In genomic region chr15:64600794-64601193, GRCh38 we compare ENCODE assay signal across 21 cellular contexts.
DNase-seq lines count a peak whose midpoint lies in the region; ATAC-seq, FAIRE-seq and TF ChIP-seq lines count a peak whose summit lies in the region.
"Had no signal": no experiment of that assay in that cellular context is flagged by ENCODE, and none has a peak within 500 bp of the region (broad histone marks: within the 10 kb centered on the region; RNA-seq: fewer than 3 reads in every experiment).

No MANE protein-coding gene starts in this region.

- CTCF ChIA-PET in HepG2 (lab: Yijun Ruan, JAX; ENCODE audit: low intra/inter-chr PET ratio, low total read pairs) = no interaction called here

- H3K4me3 ChIP-seq in HepG2 (replicated peaks in 1 of 3; ENCODE audit: insufficient read depth in 1 of 3, low read depth in 2 of 3, low read length in 3 of 3) (no peak overlapping the region), right lobe of liver (no peak overlapping the region), ovary (no peak overlapping the region)
- no peak overlapping the region for H3K4me3 ChIP-seq in effector memory CD4-positive, alpha-beta T cell (ENCODE audit: insufficient read depth, low read depth, low read length, poor library complexity, severe bottlenecking)
- H3K4me3 ChIP-seq: coronary artery had no signal

- 0 out of 2 replicates have a peak, but pooled peaks cover 2% of the 10 kb centered on the region for H4K20me1 ChIP-seq in HepG2 (ENCODE audit: insufficient read depth, low read length)

- H2AFZ ChIP-seq in HepG2 (ENCODE audit: low read length) = no peak overlapping the region

- H3K27ac ChIP-seq in HepG2 (ENCODE audit: extremely low read length, insufficient read depth, low read length) (no peak overlapping the region), right lobe of liver (no peak overlapping the region), ovary (no peak overlapping the region)
- H3K27ac ChIP-seq in effector memory CD4-positive, alpha-beta T cell (ENCODE audit: insufficient read depth, low read length, poor library complexity, severe bottlenecking) = no peak overlapping the region
- H3K27ac ChIP-seq: coronary artery had no signal

- H3K36me3 ChIP-seq in HepG2 (replicated peaks in 1 of 2; ENCODE audit: control insufficient read depth in 1 of 2, insufficient read depth in 2 of 2, low read length in 2 of 2) (no peaks in the 10 kb centered on the region), right lobe of liver (no peaks in the 10 kb centered on the region), ovary (no peaks in the 10 kb centered on the region)
- no peaks in the 10 kb centered on the region for H3K36me3 ChIP-seq in effector memory CD4-positive, alpha-beta T cell (ENCODE audit: control insufficient read depth, insufficient read depth, low read length)

- H3K79me2 ChIP-seq in HepG2 (ENCODE audit: insufficient read depth, low read length) = peaks cover 27% of the 10 kb centered on the region

- peaks cover 71% of the 10 kb centered on the region for H3K4me1 Mint-ChIP-seq in brain

- no TSS peak for BruUV-seq in HepG2 (replicated peaks; lab: Mats Ljungman, UMichigan)

- peaks cover 12% of the 10 kb centered on the region for H3K36me3 Mint-ChIP-seq in brain
- H3K36me3 Mint-ChIP-seq: stimulated activated memory B cell treated with anti-CD40 and anti-IgM and Interleukin-4, amounts not matched to agents 10 μg/mL and 1 μg/mL and 100 μg/mL, for 72 hours had no signal

- in situ Hi-C loops in HepG2 (cut with HindIII; ENCODE audit: extremely low pct_ligation_motif_present, low pct_unique_long_range_greater_than_20kb) = no loop called here

- no peaks in the 10 kb centered on the region for H3K27me3 Mint-ChIP-seq in brain
- H3K27me3 Mint-ChIP-seq: stimulated activated memory B cell treated with anti-CD40 and anti-IgM and Interleukin-4, amounts not matched to agents 10 μg/mL and 1 μg/mL and 100 μg/mL, for 72 hours had no signal

- no peak for TF ChIP-seq RAD21 in HepG2 (CRISPR knock-in tag; IDR thresholded peaks at IDR 0.05)

- H3K4me3 Mint-ChIP-seq in brain = no peak overlapping the region
- H3K4me3 Mint-ChIP-seq: H9; stimulated activated memory B cell treated with anti-CD40 and anti-IgM and Interleukin-4, amounts not matched to agents 10 μg/mL and 1 μg/mL and 100 μg/mL, for 72 hours had no signal

- H3K9ac ChIP-seq in HepG2 (ENCODE audit: insufficient read depth, low read depth, low read length) = no peak overlapping the region

- no peak for DNase-seq in HepG2 (ENCODE audit: low spot score)
- DNase-seq in right lobe of liver = no peak
- DNase-seq in NCI-H69 (lab: John Stamatoyannopoulos, UW) = peak; percentile 16
- no peak for DNase-seq in effector memory CD4-positive, alpha-beta T cell
- DNase-seq in ovary = no peak
- no peak for DNase-seq in SK-N-DZ (ENCODE audit: low spot score)
- DNase-seq in activated CD4-positive, CD25-positive, alpha-beta regulatory T cell (lab: John Stamatoyannopoulos, UW) = no peak
- DNase-seq: activated CD4-positive, alpha-beta T cell treated with anti-CD3 and anti-CD28 coated beads, Interleukin-2, amount 50 U/mL, for 1 hour; COR-L47; DMS79 treated with DMSO at 0.1 percent for 48 hours; H9; left cardiac atrium; NCI-H1092; NCI-H2029; NCI-H446; posterior cingulate gyrus; RPMI8226; stimulated activated CD4-positive, alpha-beta T cell treated with anti-CD3 and anti-CD28 coated beads, Interleukin-1b, Interleukin-23, amount 100 ng/mL, for 48 hours had no signal

- no peak for TF ChIP-seq CTCF in HepG2 (CRISPR knock-in tag; IDR thresholded peaks at IDR 0.05)
- TF ChIP-seq CTCF in right lobe of liver (IDR thresholded peaks at IDR 0.05) = no peak
- TF ChIP-seq CTCF in brain (conservative IDR thresholded peaks at IDR 0.05) = no peak
- no peak for TF ChIP-seq CTCF in ovary (IDR thresholded peaks at IDR 0.05)

- 100% methylated on average over 1 of the region's 1 CpG for WGBS in HepG2 (ENCODE audit: low lambda C conversion rate)
- 90% methylated on average over 1 of the region's 1 CpG for WGBS in right lobe of liver (ENCODE audit: insufficient coverage, low coverage, low lambda C conversion rate, missing lambda C conversion rate)
- 83 to 95% (median 86%) methylated on average over 1 of the region's 1 CpG for WGBS in ovary, 3 donors

- H3K9me3 ChIP-seq in HepG2 (ENCODE audit: low read length) (no peaks in the 10 kb centered on the region), right lobe of liver (no peaks in the 10 kb centered on the region), ovary (no peaks in the 10 kb centered on the region)
- H3K9me3 ChIP-seq in effector memory CD4-positive, alpha-beta T cell (ENCODE audit: control insufficient read depth, low read length) = no peaks in the 10 kb centered on the region

- TF ChIP-seq EP300 in HepG2 (IDR thresholded peaks at IDR 0.05; ENCODE audit: low read depth in 2 of 2, low read length in 2 of 2) (no peak), HepG2 (CRISPR knock-in tag; IDR thresholded peaks at IDR 0.05; ENCODE audit: borderline replicate concordance) (no peak), ovary (IDR thresholded peaks at IDR 0.05) (no peak)

- POLR2A ChIA-PET in HepG2 (lab: Yijun Ruan, JAX) = no interaction called here

- no peak overlapping the region for H3K4me2 ChIP-seq in HepG2 (ENCODE audit: low read depth, low read length)

- ATAC-seq in HepG2 = no peak
- ATAC-seq in right lobe of liver = no peak
- ATAC-seq: left cardiac atrium; stimulated activated memory B cell treated with anti-CD40 and anti-IgM and Interleukin-4, amounts not matched to agents 10 μg/mL and 1 μg/mL and 100 μg/mL, for 72 hours had no signal

- intact Hi-C loops in HepG2 (cut with micrococcal nuclease; ENCODE audit: unreplicated experiment) (no loop called here), right lobe of liver (cut with DNase I) (no loop called here), ovary (cut with DNase I) (no loop called here)

- no peaks in the 10 kb centered on the region for H3K27me3 ChIP-seq in HepG2 (ENCODE audit: control insufficient read depth in 1 of 2, insufficient read depth in 2 of 2, low read length in 2 of 2)
- H3K27me3 ChIP-seq in right lobe of liver = no peaks in the 10 kb centered on the region
- no peaks in the 10 kb centered on the region for H3K27me3 ChIP-seq in effector memory CD4-positive, alpha-beta T cell (replicated peaks; ENCODE audit: control insufficient read depth, insufficient read depth, low read length, poor library complexity, severe bottlenecking)
- H3K27me3 ChIP-seq in ovary = no peaks in the 10 kb centered on the region

- TF ChIP-seq POLR2A in HepG2 (IDR thresholded peaks at IDR 0.05; ENCODE audit: insufficient read depth in 1 of 2, low read depth in 2 of 2, low read length in 2 of 2) (no peak), right lobe of liver (IDR thresholded peaks at IDR 0.05) (no peak), ovary (IDR thresholded peaks at IDR 0.05) (no peak)

- peak overlapping the region in 4 of 5 experiments; percentile 23 to 89 (median 72) for H3K27ac Mint-ChIP-seq in brain
- H3K27ac Mint-ChIP-seq: stimulated activated memory B cell treated with anti-CD40 and anti-IgM and Interleukin-4, amounts not matched to agents 10 μg/mL and 1 μg/mL and 100 μg/mL, for 72 hours had no signal

- H3K4me1 ChIP-seq in HepG2 (ENCODE audit: insufficient read depth, low read length) (peaks cover 30% of the 10 kb centered on the region), right lobe of liver (peaks cover 0 to 16% (median 3%) of the 10 kb centered on the region in 4 donors), ovary (ENCODE audit: insufficient read depth) (peaks cover 12% of the 10 kb centered on the region)
- H3K4me1 ChIP-seq in effector memory CD4-positive, alpha-beta T cell (ENCODE audit: control insufficient read depth, insufficient read depth, low read length, poor library complexity, severe bottlenecking) = peaks cover 27% of the 10 kb centered on the region

- H3K9me3 Mint-ChIP-seq in brain = no peaks in the 10 kb centered on the region
- H3K9me3 Mint-ChIP-seq: H9; stimulated activated memory B cell treated with anti-CD40 and anti-IgM and Interleukin-4, amounts not matched to agents 10 μg/mL and 1 μg/mL and 100 μg/mL, for 72 hours had no signal

- no peak for FAIRE-seq in HepG2 (lab: Jason Lieb, UNC)

TF ChIP-seq in HepG2, 621 proteins besides CTCF, POLR2A, EP300 and RAD21:
- TF ChIP-seq CEBPB (IDR thresholded peaks at IDR 0.05; ENCODE audit: borderline replicate concordance, low read depth, low read length) (0 out of 2 replicates have a peak, but pooled peaks have one; percentile 18), STAG1 (CRISPR knock-in tag; IDR thresholded peaks at IDR 0.05) (no peak), ZNF83 (CRISPR knock-in tag; IDR thresholded peaks at IDR 0.05; ENCODE audit: borderline replicate concordance) (no peak), ZNF574 (CRISPR knock-in tag; IDR thresholded peaks at IDR 0.05) (no peak), ATF4 (CRISPR knock-in tag; IDR thresholded peaks at IDR 0.05) (0 out of 4 replicates have a peak, but pooled peaks of 1 of the 2 experiments have one; percentile 37)
